Comparison of ENCODE assay signal across 9 cellular contexts in the genomic region with DNA sequence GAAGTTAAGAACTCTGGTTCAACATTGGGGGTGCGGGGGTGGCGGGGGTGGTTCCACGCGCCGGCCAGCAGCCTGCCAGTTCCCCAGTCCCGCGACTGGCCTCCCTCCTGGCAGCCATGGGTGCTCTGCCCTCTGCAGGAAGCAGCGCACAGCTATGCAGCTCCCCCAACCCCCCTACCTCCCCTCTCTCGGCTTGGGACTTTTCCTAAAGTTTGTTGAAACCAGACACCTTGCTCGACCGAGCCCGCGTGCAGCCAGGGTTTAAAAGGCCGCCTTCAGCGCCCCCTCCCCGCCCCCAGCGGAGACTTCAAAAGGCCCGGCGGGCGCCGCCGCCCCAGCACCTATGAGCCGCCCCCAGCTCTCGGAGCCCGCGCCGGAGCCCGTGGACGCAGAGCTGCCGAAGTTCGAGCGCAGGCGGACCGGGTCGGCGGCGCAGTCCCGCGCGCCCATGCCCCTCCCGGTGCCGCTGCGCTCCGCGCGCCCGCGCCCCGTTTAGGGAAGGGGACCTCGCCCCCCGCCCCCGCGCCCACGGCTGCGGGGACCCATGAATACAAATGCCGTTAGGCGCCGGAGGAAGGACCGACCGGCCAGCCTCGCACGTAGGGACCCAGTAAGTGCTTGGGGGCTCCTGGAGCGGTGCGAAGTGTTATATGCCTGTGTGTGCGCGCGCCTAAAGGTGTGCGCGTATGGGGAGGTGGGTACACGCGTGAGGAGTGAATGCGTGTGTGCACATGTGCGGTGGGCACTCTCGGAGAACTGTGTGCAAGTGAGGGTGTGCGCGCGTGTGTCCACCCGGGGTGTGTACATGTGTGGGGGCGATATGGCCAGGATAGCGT. TPM values are rescaled to one million over a fixed set of nuclear protein-coding genes. Genes with fewer than 3 reads are reported as not detected.
DNase-seq lines count a peak whose midpoint lies in the region; ATAC-seq and TF ChIP-seq lines count a peak whose summit lies in the region.
"Had no signal": no experiment of that assay in that cellular context is flagged by ENCODE, and none has a peak within 500 bp of the region (broad histone marks: within the 10 kb centered on the region; RNA-seq: fewer than 3 reads in every experiment).

No MANE protein-coding gene starts in this region.

- intact Hi-C loops in esophagus squamous epithelium (cut with DNase I): no loop called here

- H3K4me3 ChIP-seq in Peyer's patch (peak overlapping the region in 3 of 4 donors; percentile 33 to 42 (median 37)), esophagus squamous epithelium (peak overlapping the region; percentile 8 to 70 (median 31))

- H3K4me1 ChIP-seq in Peyer's patch (peaks cover 0 to 21% (median 7%) of the 10 kb centered on the region in 4 donors), esophagus squamous epithelium (peaks cover 21 to 49% (median 29%) of the 10 kb centered on the region in 3 donors)

- H3K27me3 ChIP-seq in Peyer's patch: peaks cover 0 to 12% of the 10 kb centered on the region in 2 donors
- H3K27me3 ChIP-seq in esophagus squamous epithelium: peaks cover 0 to 73% (median 6%) of the 10 kb centered on the region in 4 donors

- peak; percentile 72 for DNase-seq in DMS 273 (lab: John Stamatoyannopoulos, UW; ENCODE audit: unreplicated experiment)
- no peak for DNase-seq in Peyer's patch
- no peak for DNase-seq in esophagus squamous epithelium (lab: John Stamatoyannopoulos, UW)
- DNase-seq in osteocyte (ENCODE audit: extremely low spot score, unreplicated experiment): no peak
- DNase-seq in OCI-M1 (lab: John Stamatoyannopoulos, UW): no peak
- no peak for DNase-seq in NCI-H2029 treated with DMSO at 0.1 percent for 48 hours (lab: John Stamatoyannopoulos, UW)
- DNase-seq: left cardiac atrium had no signal

- TF ChIP-seq CTCF in Peyer's patch (IDR thresholded peaks at IDR 0.05) (no peak), esophagus squamous epithelium (IDR thresholded peaks at IDR 0.05) (peak in 1 of 6 experiments; percentile 9), osteocyte (IDR thresholded peaks at IDR 0.05) (peak; percentile 56)

- peaks cover 7% of the 10 kb centered on the region for H3K27me3 Mint-ChIP-seq in osteocyte (ENCODE audit: unreplicated experiment)

- peaks cover 37% of the 10 kb centered on the region for H3K4me1 Mint-ChIP-seq in osteocyte (ENCODE audit: unreplicated experiment)

- H3K27ac ChIP-seq in Peyer's patch (no peak overlapping the region), esophagus squamous epithelium (no peak overlapping the region)

- no peak for TF ChIP-seq POLR2A in Peyer's patch (IDR thresholded peaks at IDR 0.05)
- TF ChIP-seq POLR2A in esophagus squamous epithelium (IDR thresholded peaks at IDR 0.05): no peak

- no peaks in the 10 kb centered on the region for H3K9me3 ChIP-seq in Peyer's patch
- no peaks in the 10 kb centered on the region for H3K9me3 ChIP-seq in esophagus squamous epithelium

- no peaks in the 10 kb centered on the region for H3K9me3 Mint-ChIP-seq in osteocyte (ENCODE audit: unreplicated experiment)

- peak overlapping the region; percentile 79 for H3K4me3 Mint-ChIP-seq in osteocyte (ENCODE audit: unreplicated experiment)

- H3K36me3 ChIP-seq in Peyer's patch (no peaks in the 10 kb centered on the region), esophagus squamous epithelium (no peaks in the 10 kb centered on the region)

- no peak overlapping the region for H3K27ac Mint-ChIP-seq in osteocyte (ENCODE audit: unreplicated experiment)

- ATAC-seq in HG02852 (IDR thresholded peaks at IDR 0.05; ENCODE audit: unreplicated experiment) (no peak), HG03378 (IDR thresholded peaks at IDR 0.05; ENCODE audit: unreplicated experiment) (no peak)

- whole genome bisulfite sequencing in esophagus squamous epithelium, 2 donors: 2 to 9% methylated on average over 13 to 16 of the region's 80 CpGs

- H3K36me3 Mint-ChIP-seq in osteocyte (ENCODE audit: unreplicated experiment): no peaks in the 10 kb centered on the region

RNA-seq across cellular contexts. Expression of gene COL27A1, which starts 1.4 kb away (rescaled TPM):
- total RNA-seq in Peyer's patch (10 to 100 TPM in 1 of 4 donors, 1 to 10 TPM in 3; 5.8 to 23.1 (median 7.2) TPM), esophagus squamous epithelium (10 to 100 TPM in 2 of 4 donors, 1 to 10 TPM in 2; 7.5 to 34.0 (median 12.0) TPM), osteocyte (44.4 and 44.8 TPM in 2 replicates)

RNA-seq across cellular contexts. Expression of gene KIF12, which starts 54.9 kb away (rescaled TPM):
- 10 to 100 TPM; 23.6 to 85.3 (median 41.3) TPM for total RNA-seq in Peyer's patch
- 1 to 10 TPM in 1 of 4 donors, not detected in 3; 1.2 TPM for total RNA-seq in esophagus squamous epithelium
- 0.47 and 0.64 TPM in 2 replicates for total RNA-seq in osteocyte

Comparison
In these comparisons a context has a peak if more than half of its experiments do, and no peak if none do; other contexts are left out.
1. RNA of gene KIF12, which starts 54.9 kb away (total RNA-seq): 23.6 to 85.3 TPM in Peyer's patch; 0.47 to 0.64 TPM in osteocyte and 1.2 TPM in esophagus squamous epithelium; every median in the first group is over 10 times any median in the second.